14 cellular contexts compared by ENCODE assay signal in the genomic region with DNA sequence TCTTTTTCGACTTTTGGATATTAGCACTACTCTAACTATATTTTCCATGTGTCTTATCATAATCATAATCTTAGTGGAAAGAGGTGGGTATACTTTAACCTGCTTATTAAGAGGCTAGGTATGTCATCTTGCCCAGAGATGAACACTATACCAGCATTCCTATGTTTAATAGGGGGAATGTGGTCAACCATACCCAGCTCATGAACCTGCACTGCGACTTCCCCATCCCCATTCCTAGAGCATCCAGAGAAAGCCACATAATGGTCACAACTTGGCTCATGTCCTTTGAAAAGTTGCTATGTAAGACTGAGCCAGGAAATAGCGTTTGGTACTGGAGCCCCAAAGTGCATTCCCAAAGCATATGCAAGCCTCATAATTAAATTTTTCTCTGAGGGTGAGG. TPM values are rescaled to one million over a fixed set of nuclear protein-coding genes. Genes with fewer than 3 reads are reported as not detected.
A peak's percentile ranks its signal among the peaks of the same experiment; 100 is the strongest.
DNase-seq lines count a peak whose midpoint lies in the region; ATAC-seq and TF ChIP-seq lines count a peak whose summit lies in the region.
"Had no signal": no experiment of that assay in that cellular context is flagged by ENCODE, and none has a peak within 500 bp of the region (broad histone marks: within the 10 kb centered on the region; RNA-seq: fewer than 3 reads in every experiment).

No MANE protein-coding gene starts in this region.

- H3K27ac ChIP-seq in mammary epithelial cell (ENCODE audit: insufficient read depth, low read depth, low read length): no peak overlapping the region
- no peak overlapping the region for H3K27ac ChIP-seq in breast epithelium
- peak overlapping the region; percentile 81 for H3K27ac ChIP-seq in PC-9

- BruUV-seq in mammary epithelial cell (replicated peaks; lab: Mats Ljungman, UMichigan): no TSS peak
- no TSS peak for BruUV-seq in PC-9 (replicated peaks; lab: Mats Ljungman, UMichigan)

- no peak for ATAC-seq in WTC11

- peaks cover 49% of the 10 kb centered on the region for H3F3A ChIP-seq in PC-9 (ENCODE audit: insufficient read depth, low read depth)

- H3K9me3 ChIP-seq in mammary epithelial cell (replicated peaks; ENCODE audit: insufficient read depth, low read length) (no peaks in the 10 kb centered on the region), breast epithelium (no peaks in the 10 kb centered on the region), PC-9 (ENCODE audit: insufficient read depth, low read depth) (no peaks in the 10 kb centered on the region)
- H3K9me3 ChIP-seq: HAP-1 had no signal

- in situ Hi-C loops in mammary epithelial cell (cut with MboI; ENCODE audit: low sequenced_read_pairs in 2 of 2) (no loop called here), G401 (cut with HindIII; ENCODE audit: low sequenced_read_pairs) (no loop called here)

- 16% methylated on average over 3 of the region's 3 CpGs for WGBS in mammary epithelial cell (ENCODE audit: low coverage, missing lambda C conversion rate)

- H3K9me3 Mint-ChIP-seq in WTC11: no peaks in the 10 kb centered on the region
- H3K9me3 Mint-ChIP-seq: CD4-positive, CD25-positive, alpha-beta regulatory T cell had no signal

- no peaks in the 10 kb centered on the region for H3K36me3 ChIP-seq in mammary epithelial cell (ENCODE audit: insufficient read depth, low read length)
- H3K36me3 ChIP-seq in breast epithelium: no peaks in the 10 kb centered on the region
- H3K36me3 ChIP-seq in PC-9 (ENCODE audit: low read depth): no peaks in the 10 kb centered on the region
- H3K36me3 ChIP-seq: HAP-1 had no signal

- peaks cover 15% of the 10 kb centered on the region for H3K4me1 Mint-ChIP-seq in WTC11
- H3K4me1 Mint-ChIP-seq: CD4-positive, CD25-positive, alpha-beta regulatory T cell had no signal

- H3K4me3 Mint-ChIP-seq in WTC11: no peak overlapping the region
- H3K4me3 Mint-ChIP-seq: CD4-positive, CD25-positive, alpha-beta regulatory T cell had no signal

- no peaks in the 10 kb centered on the region for H3K9me2 ChIP-seq in PC-9 (ENCODE audit: insufficient read depth)

- H4K20me1 ChIP-seq in mammary epithelial cell (ENCODE audit: insufficient read depth, low read length) (no peaks in the 10 kb centered on the region), PC-9 (ENCODE audit: insufficient read depth) (no peaks in the 10 kb centered on the region)

- no peaks in the 10 kb centered on the region for H3K27me3 Mint-ChIP-seq in WTC11 (ENCODE audit: low read depth)

- dilution Hi-C loops in mammary epithelial cell (cut with HindIII; ENCODE audit: low sequenced_read_pairs): no loop called here

- H3K4me2 ChIP-seq in mammary epithelial cell (ENCODE audit: insufficient read depth, low read depth, low read length) (peak overlapping the region; percentile 4), PC-9 (peak overlapping the region; percentile 63)

- no peak overlapping the region for H3K9ac ChIP-seq in mammary epithelial cell (ENCODE audit: insufficient read depth, low read length)

- CTCF ChIA-PET in mammary epithelial cell (lab: Charles Lee; ENCODE audit: low non-redundant PET) (no interaction called here), PC-9 (lab: Charles Lee) (no interaction called here), WTC11 (lab: Charles Lee) (no interaction called here)

- intact Hi-C loops in mammary epithelial cell (cut with micrococcal nuclease): loop anchor here (5.0 kb wide), 1 partner anchor 33 kb away; no protein-coding TSS in a partner anchor
- intact Hi-C loops in breast epithelium (cut with DNase I; ENCODE audit: low total_unique reads): no loop called here
- intact Hi-C loops in PC-9 (cut with micrococcal nuclease; ENCODE audit: unreplicated experiment): loop anchor here (1.0 to 5.0 kb wide), 5 partner anchors 24 to 167 kb away; no protein-coding TSS in a partner anchor

- H3K79me2 ChIP-seq in mammary epithelial cell (ENCODE audit: insufficient read depth, low read length): peaks cover 30% of the 10 kb centered on the region
- peaks cover 27% of the 10 kb centered on the region for H3K79me2 ChIP-seq in PC-9 (ENCODE audit: low read depth)

- no peak for TF ChIP-seq CTCF in mammary epithelial cell (conservative IDR thresholded peaks at IDR 0.05 in 1 of 2, IDR thresholded peaks at IDR 0.05 in 1 of 2; ENCODE audit: extremely low read depth in 1 of 2, insufficient read depth in 1 of 2, low read depth in 1 of 2, low read length in 2 of 2)
- TF ChIP-seq CTCF in breast epithelium (IDR thresholded peaks at IDR 0.05): no peak
- TF ChIP-seq CTCF in PC-9 (conservative IDR thresholded peaks at IDR 0.05): no peak
- TF ChIP-seq CTCF in WTC11 (IDR thresholded peaks at IDR 0.05): no peak

- no peaks in the 10 kb centered on the region for H3K36me3 Mint-ChIP-seq in WTC11
- H3K36me3 Mint-ChIP-seq: CD4-positive, CD25-positive, alpha-beta regulatory T cell had no signal

- H3K27me3 ChIP-seq in mammary epithelial cell (ENCODE audit: insufficient read depth, low read length) (no peaks in the 10 kb centered on the region), breast epithelium (no peaks in the 10 kb centered on the region), PC-9 (ENCODE audit: insufficient read depth, low read depth) (no peaks in the 10 kb centered on the region)

- H3K4me3 ChIP-seq in mammary epithelial cell (replicated peaks in 1 of 3; ENCODE audit: insufficient read depth in 1 of 3, low read depth in 2 of 3, low read length in 3 of 3) (no peak overlapping the region), breast epithelium (no peak overlapping the region), PC-9 (peak overlapping the region; percentile 6; the same call in 1 of the 2 replicates)
- H3K4me3 ChIP-seq: HAP-1 had no signal

- H2AFZ ChIP-seq in mammary epithelial cell (ENCODE audit: low read depth, low read length) (no peak overlapping the region), PC-9 (no peak overlapping the region)

- H3K27ac Mint-ChIP-seq in WTC11: no peak overlapping the region

- POLR2A ChIA-PET in PC-9 (lab: Charles Lee; ENCODE audit: unreplicated experiment): interaction anchor here (0.6 to 0.7 kb wide), 5 partner anchors 22 to 1153 kb away, joined by 3 to 11 read pairs (median 4); no protein-coding TSS in a partner anchor
- POLR2A ChIA-PET in WTC11 (lab: Charles Lee): no interaction called here

- no peak for TF ChIP-seq POLR2A in breast epithelium (IDR thresholded peaks at IDR 0.05)

- peaks cover 61% of the 10 kb centered on the region for H3K4me1 ChIP-seq in mammary epithelial cell (ENCODE audit: insufficient read depth, low read length)
- H3K4me1 ChIP-seq in breast epithelium: no peaks in the 10 kb centered on the region
- H3K4me1 ChIP-seq in PC-9 (replicated peaks; ENCODE audit: insufficient read depth): peaks cover 56% of the 10 kb centered on the region
- H3K4me1 ChIP-seq: HAP-1 had no signal

- DNase-seq in mammary epithelial cell: peak; percentile 62
- no peak for DNase-seq in breast epithelium (ENCODE audit: low spot score in 2 of 2)
- DNase-seq in PC-9: peak; percentile 71 to 97
- DNase-seq in glomerular visceral epithelial cell (ENCODE audit: extremely low spot score): peak; percentile 79
- no peak for DNase-seq in retina
- no peak for DNase-seq in stimulated activated CD4-positive, alpha-beta T cell treated with anti-CD3 and anti-CD28 coated beads, Interleukin-4, amount 100 ng/mL, for 1 hour
- DNase-seq in G401 (ENCODE audit: low spot score): no peak
- DNase-seq in WTC11 (ENCODE audit: low spot score): no peak
- DNase-seq: CD4-positive, CD25-positive, alpha-beta regulatory T cell; DMS79; NCI-H1436; NCI-H2029 treated with DMSO at 0.1 percent for 48 hours; NCI-H524 had no signal

TF ChIP-seq in WTC11, 78 proteins besides CTCF, POLR2A, EP300 and RAD21 (continues in another document):
- no peak for TF ChIP-seq ZNF281 (CRISPR knock-in tag; IDR thresholded peaks at IDR 0.05)
- TF ChIP-seq RELA (CRISPR knock-in tag; IDR thresholded peaks at IDR 0.05; ENCODE audit: borderline replicate concordance): no peak

RNA-seq across cellular contexts. Expression of gene TMCC3, which starts 55.2 kb away (rescaled TPM):
- total RNA-seq in mammary epithelial cell (10 to 100 TPM in 1 of 2 donors, 1 to 10 TPM in 1; 1.3 to 22.7 TPM), breast epithelium (10 to 100 TPM in 1 of 3 donors, 1 to 10 TPM in 2; 8.3 to 17.0 (median 8.9) TPM), PC-9 (2021) (10.0 and 19.9 TPM in 2 replicates), WTC11 (2021) (2.0 to 2.4 TPM (median 2.2 TPM) in 3 replicates)
- 9.3 TPM for polyA plus RNA-seq in mammary epithelial cell
- 10.5 TPM for polyA minus RNA-seq in mammary epithelial cell
- total RNA-seq in G401 (2014; rRNA removed; shearing (Covaris generic)): 4.4 and 6.5 TPM in 2 replicates

Comparison
In these comparisons a context has a peak if more than half of its experiments do, and no peak if none do; other contexts are left out.
1. DNase-seq: peak in mammary epithelial cell (single experiment), PC-9 (2 of 2) and glomerular visceral epithelial cell (single experiment); none in breast epithelium (0 of 2), retina (single experiment), stimulated activated CD4-positive, alpha-beta T cell treated with anti-CD3 and anti-CD28 coated beads, Interleukin-4, amount 100 ng/mL, for 1 hour (single experiment), G401 (single experiment) and WTC11 (single experiment).